7 cellular contexts compared by ENCODE assay signal in genomic region chr14:35915185-35915584, GRCh38.
"Had no signal": no experiment of that assay in that cellular context is flagged by ENCODE, and none has a peak within 500 bp of the region (broad histone marks: within the 10 kb centered on the region; RNA-seq: fewer than 3 reads in every experiment).

No MANE protein-coding gene starts in this region.

- FAIRE-seq: HepG2, HTR-8/SVneo, K562 had no signal

- H3K4me3 ChIP-seq: K562 had no signal

- DNase-seq: IMR-90, KBM-7, KG1 had no signal

- H3K27ac ChIP-seq: HL-60 had no signal

- ATAC-seq: HepG2, K562 had no signal
